ENCODE assay signal across 29 cellular contexts in the genomic region with DNA sequence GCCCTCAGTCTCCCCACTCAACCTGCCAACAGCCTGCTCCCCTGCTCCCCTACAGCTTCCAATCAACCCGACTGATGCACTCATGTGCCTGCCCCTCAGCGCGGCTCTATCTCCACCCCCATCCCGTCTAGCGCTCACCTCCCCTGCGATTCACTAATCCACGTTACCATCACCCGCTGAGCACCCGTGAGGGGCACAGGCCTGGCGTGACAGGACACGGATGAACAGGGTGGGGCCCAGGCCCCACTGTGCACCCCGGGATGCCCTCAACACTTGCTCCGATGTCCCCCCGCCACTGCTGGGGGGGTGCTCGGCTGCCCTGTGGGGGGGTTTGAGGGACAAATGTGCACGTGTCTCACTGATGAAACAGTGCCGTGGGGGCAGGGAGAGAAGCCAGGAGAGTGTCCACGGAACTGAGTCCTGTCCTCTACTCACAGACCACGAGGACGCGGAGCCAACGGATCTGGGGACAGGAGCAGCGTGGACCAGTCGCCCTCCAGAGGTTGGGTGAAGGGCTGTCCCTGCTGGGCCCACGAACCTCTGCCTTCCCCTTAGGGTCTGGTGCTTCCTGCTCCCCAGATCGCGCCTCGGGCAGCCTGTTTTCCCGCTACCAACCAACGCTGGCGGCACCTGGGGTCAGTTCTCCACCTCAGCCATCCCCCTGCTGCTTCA.
A peak's percentile ranks its signal among the peaks of the same experiment; 100 is the strongest.
DNase-seq lines count a peak whose midpoint lies in the region; ATAC-seq, FAIRE-seq and TF ChIP-seq lines count a peak whose summit lies in the region.
"Had no signal": no experiment of that assay in that cellular context is flagged by ENCODE, and none has a peak within 500 bp of the region (broad histone marks: within the 10 kb centered on the region; RNA-seq: fewer than 3 reads in every experiment).

No MANE protein-coding gene starts in this region.

- peaks cover 0 to 3% (median 0%) of the 10 kb centered on the region in 4 donors for H3K36me3 ChIP-seq in right lobe of liver
- H3K36me3 ChIP-seq in HepG2 (replicated peaks in 1 of 2; ENCODE audit: control insufficient read depth in 1 of 2, insufficient read depth in 2 of 2, low read length in 2 of 2) = peaks cover 5 to 7% of the 10 kb centered on the region in 2 experiments; a peak in 3 of 5 replicates
- H3K36me3 ChIP-seq: BE2C, breast epithelium, thoracic aorta had no signal

- no peak overlapping the region for H3K4me2 ChIP-seq in HepG2 (ENCODE audit: low read depth, low read length)
- H3K4me2 ChIP-seq: smooth muscle cell had no signal

- FAIRE-seq in HepG2 (lab: Jason Lieb, UNC) = no peak
- FAIRE-seq: colon, GM12878 had no signal

- intact Hi-C loops in right lobe of liver (cut with DNase I) = no loop called here
- intact Hi-C loops in HepG2 (cut with micrococcal nuclease; ENCODE audit: unreplicated experiment) = no loop called here

- no peak overlapping the region for H3K4me3 ChIP-seq in right lobe of liver
- no peak overlapping the region for H3K4me3 ChIP-seq in HepG2 (replicated peaks in 1 of 3; ENCODE audit: insufficient read depth in 1 of 3, low read depth in 2 of 3, low read length in 3 of 3)
- H3K4me3 ChIP-seq: breast epithelium, GM12878, smooth muscle cell, thoracic aorta had no signal

- no TSS peak for BruUV-seq in HepG2 (replicated peaks; lab: Mats Ljungman, UMichigan)

- TF ChIP-seq CTCF in right lobe of liver (IDR thresholded peaks at IDR 0.05) = no peak
- TF ChIP-seq CTCF in HepG2 (CRISPR knock-in tag; IDR thresholded peaks at IDR 0.05) = no peak

- no peaks in the 10 kb centered on the region for H4K20me1 ChIP-seq in HepG2 (ENCODE audit: insufficient read depth, low read length)

- H3K27ac ChIP-seq in right lobe of liver (no peak overlapping the region), HepG2 (ENCODE audit: extremely low read length, insufficient read depth, low read length) (no peak overlapping the region)
- H3K27ac ChIP-seq: breast epithelium, epithelial cell of prostate, thoracic aorta had no signal

- no peak for TF ChIP-seq POLR2A in right lobe of liver (IDR thresholded peaks at IDR 0.05)
- TF ChIP-seq POLR2A in HepG2 (IDR thresholded peaks at IDR 0.05; ENCODE audit: insufficient read depth in 1 of 2, low read depth in 2 of 2, low read length in 2 of 2) = no peak

- in situ Hi-C loops in HepG2 (cut with HindIII; ENCODE audit: extremely low pct_ligation_motif_present, low pct_unique_long_range_greater_than_20kb) = no loop called here

- no peak overlapping the region for H3K9ac ChIP-seq in HepG2 (ENCODE audit: insufficient read depth, low read depth, low read length)

- POLR2A ChIA-PET in HepG2 (lab: Yijun Ruan, JAX) = no interaction called here

- no peaks in the 10 kb centered on the region for H3K4me1 ChIP-seq in right lobe of liver
- H3K4me1 ChIP-seq in HepG2 (ENCODE audit: insufficient read depth, low read length) = peaks cover 17% of the 10 kb centered on the region
- H3K4me1 ChIP-seq: BE2C, breast epithelium had no signal

- no peak overlapping the region for H2AFZ ChIP-seq in HepG2 (ENCODE audit: low read length)

- 69% methylated on average over 9 of the region's 31 CpGs for WGBS in right lobe of liver (ENCODE audit: insufficient coverage, low coverage, low lambda C conversion rate, missing lambda C conversion rate)
- 93% methylated on average over 30 of the region's 31 CpGs for WGBS in HepG2 (ENCODE audit: low lambda C conversion rate)

- TF ChIP-seq EP300 in HepG2 (IDR thresholded peaks at IDR 0.05; ENCODE audit: low read depth in 2 of 2, low read length in 2 of 2) (no peak), HepG2 (CRISPR knock-in tag; IDR thresholded peaks at IDR 0.05; ENCODE audit: borderline replicate concordance) (no peak)

- CTCF ChIA-PET in HepG2 (lab: Yijun Ruan, JAX; ENCODE audit: low intra/inter-chr PET ratio, low total read pairs) = no interaction called here

- no peak for ATAC-seq in right lobe of liver
- ATAC-seq in HepG2 = no peak
- ATAC-seq in esophagus mucosa = no peak
- ATAC-seq: activated CD4-positive, CD25-positive, alpha-beta regulatory T cell treated with anti-CD3 and anti-CD28 coated beads, Interleukin-2, amount 50 U/mL, for 24 hours; GM12878; HCT116 had no signal

- H3K27me3 ChIP-seq in right lobe of liver (no peaks in the 10 kb centered on the region), HepG2 (ENCODE audit: control insufficient read depth in 1 of 2, insufficient read depth in 2 of 2, low read length in 2 of 2) (no peaks in the 10 kb centered on the region)
- H3K27me3 ChIP-seq: BE2C, breast epithelium had no signal

- H3K9me3 ChIP-seq in right lobe of liver (no peaks in the 10 kb centered on the region), HepG2 (ENCODE audit: low read length) (no peaks in the 10 kb centered on the region)
- H3K9me3 ChIP-seq: BE2C, breast epithelium, thoracic aorta had no signal

- H3K79me2 ChIP-seq in HepG2 (ENCODE audit: insufficient read depth, low read length) = no peaks in the 10 kb centered on the region

- TF ChIP-seq RAD21 in HepG2 (CRISPR knock-in tag; IDR thresholded peaks at IDR 0.05) = no peak

- DNase-seq in right lobe of liver (peak; percentile 13 to 44 (median 40)), HepG2 (ENCODE audit: low spot score) (no peak), iPS-NIHi11 (ENCODE audit: low spot score) (peak; percentile 50), retina (peak; percentile 7), AG08396 (ENCODE audit: low spot score) (no peak), amygdala (lab: John Stamatoyannopoulos, UW) (no peak)
- DNase-seq: ACHN; activated CD4-positive, alpha-beta memory T cell treated with anti-CD3 and anti-CD28 coated beads, Interleukin-2, amount 10 ng/mL, durations not matched to agents 7 days and 5 days; activated CD8-positive, alpha-beta memory T cell treated with anti-CD3 and anti-CD28 coated beads, Interleukin-2, amount 50 U/mL, for 4 hours; activated naive CD4-positive, alpha-beta T cell treated with anti-CD3 and anti-CD28 coated beads, Interleukin-2, amount 50 U/mL, for 16 hours; BE2C; DMS153; islet precursor cell; MM.1S; NCI-H1105 treated with DMSO at 0.1 percent for 48 hours; NCI-H1930; NCI-H2171 treated with DMSO at 0.1 percent for 48 hours; NCI-H510A treated with DMSO at 0.1 percent for 48 hours; stimulated activated CD4-positive, alpha-beta T cell treated with anti-CD3 and anti-CD28 coated beads, Interleukin-2, amount 100 ng/mL, for 24 hours; T-helper 1 cell had no signal

TF ChIP-seq in HepG2, 621 proteins besides CTCF, POLR2A, EP300 and RAD21:
- TF ChIP-seq RAD51 (IDR thresholded peaks at IDR 0.05; ENCODE audit: borderline replicate concordance) (no peak), TCF7L2 (IDR thresholded peaks at IDR 0.05; ENCODE audit: low read depth, low read length) (no peak), HOXD1 (CRISPR knock-in tag; IDR thresholded peaks at IDR 0.05) (no peak), FLYWCH1 (CRISPR knock-in tag; IDR thresholded peaks at IDR 0.05) (no peak), SMC3 (IDR thresholded peaks at IDR 0.05; ENCODE audit: low read length) (no peak), ZNF33A (CRISPR knock-in tag; IDR thresholded peaks at IDR 0.05; ENCODE audit: borderline replicate concordance) (no peak), ATF1 (CRISPR knock-in tag; IDR thresholded peaks at IDR 0.05) (no peak), MEIS2 (CRISPR knock-in tag; IDR thresholded peaks at IDR 0.05) (no peak), IKZF4 (CRISPR knock-in tag; IDR thresholded peaks at IDR 0.05; ENCODE audit: borderline replicate concordance, low read depth, not compliant biosample characterization) (no peak), SRSF4 (IDR thresholded peaks at IDR 0.05; ENCODE audit: low read depth, low read length, poor library complexity, severe bottlenecking) (no peak), CCAR2 (optimal IDR thresholded peaks at IDR 0.05; ENCODE audit: low read depth, low read length) (no peak), ONECUT2 (CRISPR knock-in tag; IDR thresholded peaks at IDR 0.05) (no peak), SIN3A (IDR thresholded peaks at IDR 0.05; ENCODE audit: borderline replicate concordance, low read depth, low read length) (no peak), ERF (CRISPR knock-in tag; IDR thresholded peaks at IDR 0.05) (no peak), TEAD3 (CRISPR knock-in tag; optimal IDR thresholded peaks at IDR 0.05; ENCODE audit: borderline replicate concordance) (no peak)
- TF ChIP-seq, protein P1, sequence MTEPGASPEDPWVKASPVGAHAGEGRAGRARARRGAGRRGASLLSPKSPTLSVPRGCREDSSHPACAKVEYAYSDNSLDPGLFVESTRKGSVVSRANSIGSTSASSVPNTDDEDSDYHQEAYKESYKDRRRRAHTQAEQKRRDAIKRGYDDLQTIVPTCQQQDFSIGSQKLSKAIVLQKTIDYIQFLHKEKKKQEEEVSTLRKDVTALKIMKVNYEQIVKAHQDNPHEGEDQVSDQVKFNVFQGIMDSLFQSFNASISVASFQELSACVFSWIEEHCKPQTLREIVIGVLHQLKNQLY (CRISPR knock-in tag; IDR thresholded peaks at IDR 0.05) = no peak
- TF ChIP-seq, protein P2, sequence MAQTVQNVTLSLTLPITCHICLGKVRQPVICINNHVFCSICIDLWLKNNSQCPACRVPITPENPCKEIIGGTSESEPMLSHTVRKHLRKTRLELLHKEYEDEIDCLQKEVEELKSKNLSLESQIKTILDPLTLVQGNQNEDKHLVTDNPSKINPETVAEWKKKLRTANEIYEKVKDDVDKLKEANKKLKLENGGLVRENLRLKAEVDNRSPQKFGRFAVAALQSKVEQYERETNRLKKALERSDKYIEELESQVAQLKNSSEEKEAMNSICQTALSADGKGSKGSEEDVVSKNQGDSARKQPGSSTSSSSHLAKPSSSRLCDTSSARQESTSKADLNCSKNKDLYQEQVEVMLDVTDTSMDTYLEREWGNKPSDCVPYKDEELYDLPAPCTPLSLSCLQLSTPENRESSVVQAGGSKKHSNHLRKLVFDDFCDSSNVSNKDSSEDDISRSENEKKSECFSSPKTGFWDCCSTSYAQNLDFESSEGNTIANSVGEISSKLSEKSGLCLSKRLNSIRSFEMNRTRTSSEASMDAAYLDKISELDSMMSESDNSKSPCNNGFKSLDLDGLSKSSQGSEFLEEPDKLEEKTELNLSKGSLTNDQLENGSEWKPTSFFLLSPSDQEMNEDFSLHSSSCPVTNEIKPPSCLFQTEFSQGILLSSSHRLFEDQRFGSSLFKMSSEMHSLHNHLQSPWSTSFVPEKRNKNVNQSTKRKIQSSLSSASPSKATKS (CRISPR knock-in tag; IDR thresholded peaks at IDR 0.05) = no peak
- TF ChIP-seq, protein P3, sequence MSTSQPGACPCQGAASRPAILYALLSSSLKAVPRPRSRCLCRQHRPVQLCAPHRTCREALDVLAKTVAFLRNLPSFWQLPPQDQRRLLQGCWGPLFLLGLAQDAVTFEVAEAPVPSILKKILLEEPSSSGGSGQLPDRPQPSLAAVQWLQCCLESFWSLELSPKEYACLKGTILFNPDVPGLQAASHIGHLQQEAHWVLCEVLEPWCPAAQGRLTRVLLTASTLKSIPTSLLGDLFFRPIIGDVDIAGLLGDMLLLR (CRISPR knock-in tag; IDR thresholded peaks at IDR 0.05) = no peak

Comparison
In these comparisons a context has a peak if more than half of its experiments do, and no peak if none do; other contexts are left out.
1. DNase-seq: peak in right lobe of liver (3 of 3), iPS-NIHi11 (single experiment) and retina (single experiment); none in HepG2 (single experiment), AG08396 (single experiment) and amygdala (0 of 56).